Comparison of ENCODE assay signal across 22 cellular contexts in genomic region chr12:112163471-112164325, GRCh38. TPM values are rescaled to one million over a fixed set of nuclear protein-coding genes. Genes with fewer than 3 reads are reported as not detected.
DNase-seq lines count a peak whose midpoint lies in the region; ATAC-seq and TF ChIP-seq lines count a peak whose summit lies in the region.
"Had no signal": no experiment of that assay in that cellular context is flagged by ENCODE, and none has a peak within 500 bp of the region (broad histone marks: within the 10 kb centered on the region; RNA-seq: fewer than 3 reads in every experiment).

No MANE protein-coding gene starts in this region.

- no peaks in the 10 kb centered on the region for H3K79me2 ChIP-seq in GM23248 (ENCODE audit: insufficient read depth)
- H3K79me2 ChIP-seq in trophoblast cell (ENCODE audit: control insufficient read depth, insufficient read depth, low read length, poor library complexity), result no peaks in the 10 kb centered on the region

- H3K23ac ChIP-seq in trophoblast cell (ENCODE audit: low read length), result no peak overlapping the region

- H3K4me3 ChIP-seq in H7 (ENCODE audit: insufficient read depth, low read depth, low read length) (no peak overlapping the region), GM23248 (no peak overlapping the region), vagina (no peak overlapping the region), trophoblast cell (ENCODE audit: low read depth, low read length) (no peak overlapping the region)
- H3K4me3 ChIP-seq: PC-9, SK-N-MC had no signal

- H3K27me3 Mint-ChIP-seq in effector memory CD8-positive, alpha-beta T cell, result no peaks in the 10 kb centered on the region

- no peak overlapping the region for H4K91ac ChIP-seq in trophoblast cell (ENCODE audit: low read depth, low read length)

- H2BK120ac ChIP-seq in trophoblast cell (ENCODE audit: insufficient read depth, low read length, poor library complexity), result no peak overlapping the region

- intact Hi-C loops in posterior vena cava (cut with DNase I), result no loop called here
- intact Hi-C loops in vagina (cut with DNase I), result no loop called here

- 95 to 97% methylated on average over 35 to 36 of the region's 36 CpGs for WGBS in GM23248 (ENCODE audit: low coverage in 1 of 2, low lambda C conversion rate in 2 of 2, missing lambda C conversion rate in 2 of 2), 2 experiments
- WGBS in trophoblast cell (ENCODE audit: extremely low coverage, insufficient coverage, insufficient read length), result no CpG with 5 or more reads among the region's 36 CpGs

- DNase-seq in H7 (peak; percentile 54), posterior vena cava (ENCODE audit: low spot score) (peak; percentile 75), GM23248 (no peak), HK-2 (ENCODE audit: unreplicated experiment) (no peak), vagina (ENCODE audit: extremely low spot score in 2 of 2) (no peak), trophoblast cell (no peak)
- no peak for DNase-seq in effector memory CD8-positive, alpha-beta T cell
- DNase-seq: BE2C, DMS 273 treated with DMSO at 0.1 percent for 48 hours, DMS79 treated with DMSO at 0.1 percent for 48 hours, IMR-90, NCI-H1105, NCI-H146, NCI-H2029, NCI-H2227 treated with DMSO at 0.1 percent for 48 hours, NCI-H510A, NCI-H748 treated with DMSO at 0.1 percent for 48 hours, PC-9, RPMI8226, SHP77 treated with DMSO at 0.1 percent for 48 hours had no signal

- H4K12ac ChIP-seq in trophoblast cell (ENCODE audit: low read depth, low read length), result no peak overlapping the region

- H3K4me2 ChIP-seq in GM23248 (ENCODE audit: unreplicated experiment) (no peak overlapping the region), trophoblast cell (ENCODE audit: low read length) (no peak overlapping the region)
- H3K4me2 ChIP-seq: PC-9 had no signal

- peak overlapping the region; percentile 76 to 78 for H3K27ac Mint-ChIP-seq in effector memory CD8-positive, alpha-beta T cell

- H3K9me3 Mint-ChIP-seq in effector memory CD8-positive, alpha-beta T cell, result no peaks in the 10 kb centered on the region

- H3K9ac ChIP-seq in GM23248 (no peak overlapping the region), trophoblast cell (ENCODE audit: low read length) (no peak overlapping the region)

- H2BK12ac ChIP-seq in trophoblast cell (ENCODE audit: low read length), result no peak overlapping the region

- H2AK5ac ChIP-seq in trophoblast cell (ENCODE audit: low read length), result no peak overlapping the region

- no peak overlapping the region for H4K8ac ChIP-seq in trophoblast cell (ENCODE audit: low read depth, low read length)

- peaks cover 7 to 9% of the 10 kb centered on the region in 2 donors for H3K4me1 Mint-ChIP-seq in effector memory CD8-positive, alpha-beta T cell (ENCODE audit: low read depth in 2 of 2)

- peak overlapping the region; percentile 33 for H3K27ac ChIP-seq in temporal lobe (ENCODE audit: low read depth, low read length)
- H3K27ac ChIP-seq in GM23248, result no peak overlapping the region
- no peak overlapping the region for H3K27ac ChIP-seq in vagina
- no peak overlapping the region for H3K27ac ChIP-seq in trophoblast cell (ENCODE audit: low read depth, low read length)
- H3K27ac ChIP-seq: PC-9, SK-N-MC had no signal

- H3K79me1 ChIP-seq in trophoblast cell (ENCODE audit: low read length), result no peaks in the 10 kb centered on the region

- peaks cover 9% of the 10 kb centered on the region for H3K36me3 Mint-ChIP-seq in effector memory CD8-positive, alpha-beta T cell (ENCODE audit: insufficient read depth)

- no peak overlapping the region for H3K4ac ChIP-seq in trophoblast cell (ENCODE audit: low read depth, low read length)

- H2AFZ ChIP-seq in GM23248 (no peak overlapping the region), trophoblast cell (ENCODE audit: insufficient read depth, low read length, poor library complexity) (no peak overlapping the region)
- H2AFZ ChIP-seq: PC-9 had no signal

- H3K9me3 ChIP-seq in GM23248 (ENCODE audit: low read depth) (no peaks in the 10 kb centered on the region), vagina (no peaks in the 10 kb centered on the region), trophoblast cell (ENCODE audit: insufficient read depth, low read depth, low read length) (peaks cover 5% of the 10 kb centered on the region)
- H3K9me3 ChIP-seq: BE2C had no signal

- no peaks in the 10 kb centered on the region for H3F3A ChIP-seq in GM23248 (ENCODE audit: insufficient read depth)

- no peak for TF ChIP-seq CTCF in vagina (IDR thresholded peaks at IDR 0.05)

- no peak overlapping the region for H3K18ac ChIP-seq in trophoblast cell (ENCODE audit: low read length)

- in situ Hi-C loops in GM23248 (cut with MboI), result no loop called here

- H3K27me3 ChIP-seq in H7 (ENCODE audit: control insufficient read depth, insufficient read depth, low read length) (no peaks in the 10 kb centered on the region), GM23248 (replicated peaks; ENCODE audit: insufficient read depth) (no peaks in the 10 kb centered on the region), vagina (no peaks in the 10 kb centered on the region), trophoblast cell (ENCODE audit: insufficient read depth, low read length) (no peaks in the 10 kb centered on the region)
- H3K27me3 ChIP-seq: BE2C had no signal

- no peak overlapping the region for H3K4me3 Mint-ChIP-seq in effector memory CD8-positive, alpha-beta T cell

- no peak for TF ChIP-seq POLR2A in vagina (IDR thresholded peaks at IDR 0.05)

- H4K20me1 ChIP-seq in GM23248 (ENCODE audit: insufficient read depth), result no peaks in the 10 kb centered on the region

- H3K36me3 ChIP-seq in H7 (replicated peaks; ENCODE audit: control insufficient read depth, insufficient read depth, low read length) (peaks cover 8% of the 10 kb centered on the region), GM23248 (ENCODE audit: low read depth) (0 out of 2 replicates have a peak, but pooled peaks cover 2% of the 10 kb centered on the region), vagina (peaks cover 0 to 60% of the 10 kb centered on the region in 2 donors), trophoblast cell (ENCODE audit: control insufficient read depth in 1 of 2, insufficient read depth in 2 of 2, low read length in 2 of 2) (peaks cover 31 to 43% of the 10 kb centered on the region in 2 experiments)

- H2BK5ac ChIP-seq in trophoblast cell (ENCODE audit: low read depth, low read length, poor library complexity), result no peak overlapping the region

- H3K14ac ChIP-seq in trophoblast cell (ENCODE audit: low read length), result no peak overlapping the region

- ATAC-seq in effector memory CD8-positive, alpha-beta T cell (replicated peaks), result no peak

- no peaks in the 10 kb centered on the region for H3K9me2 ChIP-seq in GM23248 (ENCODE audit: insufficient read depth)

- H3K4me1 ChIP-seq in GM23248 (ENCODE audit: insufficient read depth) (no peaks in the 10 kb centered on the region), vagina (no peaks in the 10 kb centered on the region), trophoblast cell (ENCODE audit: control insufficient read depth in 1 of 2, insufficient read depth in 2 of 2, low read length in 2 of 2) (no peaks in the 10 kb centered on the region)
- H3K4me1 ChIP-seq: BE2C had no signal

RNA-seq across cellular contexts. Expression of gene TRAFD1, which starts 38.3 kb away (rescaled TPM):
- 21.1 and 24.2 TPM in 2 replicates for total RNA-seq in H7 (2014; rRNA removed; shearing (Covaris generic))
- total RNA-seq in posterior vena cava (10 to 100 TPM; 23.5 to 24.0 TPM), temporal lobe (42.0 TPM), vagina (36.8 TPM)
- total RNA-seq in GM23248 (2014; rRNA removed; shearing (Covaris generic)), result 31.7 and 42.1 TPM in 2 replicates
- 34.2 and 36.5 TPM in 2 replicates for polyA plus RNA-seq in GM23248 (2016; fragmentation: Nextera tagmentation; extraction: Ambion mirVana)
- 15.0 and 16.1 TPM in 2 replicates for polyA plus RNA-seq in trophoblast cell (2013)

RNA-seq across cellular contexts. Expression of gene NAA25, which starts 55.1 kb away (rescaled TPM):
- 23.2 and 30.3 TPM in 2 replicates for total RNA-seq in H7 (2014; rRNA removed; shearing (Covaris generic))
- total RNA-seq in posterior vena cava (10 to 100 TPM; 22.3 to 22.8 TPM), temporal lobe (31.0 TPM), vagina (24.1 TPM)
- 15.2 and 17.8 TPM in 2 replicates for total RNA-seq in GM23248 (2014; rRNA removed; shearing (Covaris generic))
- 16.1 and 17.2 TPM in 2 replicates for polyA plus RNA-seq in GM23248 (2016; fragmentation: Nextera tagmentation; extraction: Ambion mirVana)
- polyA plus RNA-seq in trophoblast cell (2013), result 17.0 and 19.3 TPM in 2 replicates

Comparison
In these comparisons a context has a peak if more than half of its experiments do, and no peak if none do; other contexts are left out.
1. DNase-seq: peak in H7 (single experiment) and posterior vena cava (single experiment); none in effector memory CD8-positive, alpha-beta T cell (0 of 3), GM23248 (single experiment), HK-2 (single experiment), vagina (0 of 2) and trophoblast cell (0 of 2).